In genomic region chr3:123290962-123291361, GRCh38 we compare ENCODE assay signal across 25 cellular contexts.
"Had no signal": no experiment of that assay in that cellular context is flagged by ENCODE, and none has a peak within 500 bp of the region (broad histone marks: within the 10 kb centered on the region; RNA-seq: fewer than 3 reads in every experiment).

No MANE protein-coding gene starts in this region.

- H3K9ac ChIP-seq: neural progenitor cell had no signal

- DNase-seq: activated B cell treated with CpG ODN at 0.5 μM for 24 hours; activated CD4-positive, alpha-beta T cell treated with anti-CD3 and anti-CD28 coated beads for 36 hours; activated CD4-positive, alpha-beta T cell treated with anti-CD3 and anti-CD28 coated beads, Interleukin-2, amount 50 U/mL, for 4 hours; activated naive CD4-positive, alpha-beta T cell treated with Interleukin-2 at 50 U/mL for 16 hours; activated naive CD8-positive, alpha-beta T cell treated with anti-CD3 and anti-CD28 coated beads, Interleukin-2, amount 10 ng/mL, durations not matched to agents 7 days and 5 days; activated T-cell treated with anti-CD3 and anti-CD28 coated beads, Interleukin-2, amount 50 U/mL, for 1 hour; amygdala; cortex of kidney; foreskin keratinocyte; immature natural killer cell; kidney glomerular epithelial cell; left lung; naive thymus-derived CD8-positive, alpha-beta T cell; stimulated activated CD4-positive, alpha-beta T cell treated with anti-CD3 and anti-CD28 coated beads, Interleukin-12 subunit alpha, Interleukin-12 subunit beta, amount 100 ng/mL, for 4 hours; stimulated activated CD4-positive, alpha-beta T cell treated with anti-CD3 and anti-CD28 coated beads, Interleukin-1b, Interleukin-23, amount 100 ng/mL, for 48 hours; T-helper 9 cell; trophoblast cell had no signal

- H3K79me2 ChIP-seq: hepatocyte had no signal

- H3K4me1 ChIP-seq: foreskin keratinocyte, left lung, neural progenitor cell, pancreas, psoas muscle, right atrium auricular region had no signal

- H3K27me3 Mint-ChIP-seq: activated CD4-positive, alpha-beta T cell treated with anti-CD3 and anti-CD28 coated beads for 36 hours; activated naive CD8-positive, alpha-beta T cell treated with anti-CD3 and anti-CD28 coated beads, Interleukin-2, amount 10 ng/mL, durations not matched to agents 7 days and 5 days; stimulated activated naive CD8-positive, alpha-beta T cell treated with anti-CD3 and anti-CD28 coated beads, Interleukin-15, Interleukin-2, amounts not matched to agents 100 ng/mL and 50 ng/mL, for 24 hours had no signal

- H3K4me2 ChIP-seq: hepatocyte, neural progenitor cell had no signal

- H3K4me1 Mint-ChIP-seq: activated B cell treated with CpG ODN at 0.5 μM for 24 hours; activated CD4-positive, alpha-beta T cell treated with anti-CD3 and anti-CD28 coated beads for 36 hours; activated naive CD8-positive, alpha-beta T cell treated with anti-CD3 and anti-CD28 coated beads, Interleukin-2, amount 10 ng/mL, durations not matched to agents 7 days and 5 days; immature natural killer cell; mesothelial cell of epicardium; neural progenitor cell had no signal

- H3K36me3 ChIP-seq: left lung, neural progenitor cell had no signal

- H3K4me3 Mint-ChIP-seq: activated B cell treated with CpG ODN at 0.5 μM for 24 hours; activated CD4-positive, alpha-beta T cell treated with anti-CD3 and anti-CD28 coated beads for 36 hours; activated naive CD8-positive, alpha-beta T cell treated with anti-CD3 and anti-CD28 coated beads, Interleukin-2, amount 10 ng/mL, durations not matched to agents 7 days and 5 days; immature natural killer cell; mesothelial cell of epicardium; naive thymus-derived CD8-positive, alpha-beta T cell; neural progenitor cell; stimulated activated naive CD8-positive, alpha-beta T cell treated with anti-CD3 and anti-CD28 coated beads, Interleukin-15, Interleukin-2, amounts not matched to agents 100 ng/mL and 50 ng/mL, for 24 hours had no signal

- H3K9me3 Mint-ChIP-seq: activated B cell treated with CpG ODN at 0.5 μM for 24 hours; activated naive CD8-positive, alpha-beta T cell treated with anti-CD3 and anti-CD28 coated beads, Interleukin-2, amount 10 ng/mL, durations not matched to agents 7 days and 5 days; activated T-helper 2 cell treated with anti-CD3 and anti-CD28 coated beads, Interferon-gamma antibody, Interleukin-2, Interleukin-4, amounts not matched to agents 10 μg/mL and 5 μg/mL and 100 μg/mL, durations not matched to agents 14 hours and 24 hours and 36 hours; immature natural killer cell; mesothelial cell of epicardium; stimulated activated naive CD8-positive, alpha-beta T cell treated with anti-CD3 and anti-CD28 coated beads, Interleukin-15, Interleukin-2, amounts not matched to agents 100 ng/mL and 50 ng/mL, for 24 hours had no signal

- H3K36me3 Mint-ChIP-seq: activated naive CD8-positive, alpha-beta T cell treated with anti-CD3 and anti-CD28 coated beads, Interleukin-2, amount 10 ng/mL, durations not matched to agents 7 days and 5 days; immature natural killer cell; mesothelial cell of epicardium; neural progenitor cell had no signal

- H3K4me3 ChIP-seq: hepatocyte, left lung, neural progenitor cell, pancreas, psoas muscle, right atrium auricular region had no signal

- H3K27ac Mint-ChIP-seq: activated B cell treated with CpG ODN at 0.5 μM for 24 hours; activated CD4-positive, alpha-beta T cell treated with anti-CD3 and anti-CD28 coated beads for 36 hours; activated naive CD8-positive, alpha-beta T cell treated with anti-CD3 and anti-CD28 coated beads, Interleukin-2, amount 10 ng/mL, durations not matched to agents 7 days and 5 days; activated T-helper 2 cell treated with anti-CD3 and anti-CD28 coated beads, Interferon-gamma antibody, Interleukin-2, Interleukin-4, amounts not matched to agents 10 μg/mL and 5 μg/mL and 100 μg/mL, durations not matched to agents 14 hours and 24 hours and 36 hours; immature natural killer cell; mesothelial cell of epicardium; neural progenitor cell; stimulated activated naive CD8-positive, alpha-beta T cell treated with anti-CD3 and anti-CD28 coated beads, Interleukin-15, Interleukin-2, amounts not matched to agents 100 ng/mL and 50 ng/mL, for 24 hours had no signal

- H2AFZ ChIP-seq: hepatocyte, neural progenitor cell had no signal

- H3K27ac ChIP-seq: foreskin keratinocyte, hepatocyte, left lung, neural progenitor cell, pancreas, psoas muscle, right atrium auricular region had no signal

- H3K9me3 ChIP-seq: left lung, pancreas, psoas muscle, right atrium auricular region had no signal

- H3K27me3 ChIP-seq: hepatocyte, neural progenitor cell, pancreas, right atrium auricular region had no signal
